ENCODE assay signal across 31 cellular contexts in the genomic region with DNA sequence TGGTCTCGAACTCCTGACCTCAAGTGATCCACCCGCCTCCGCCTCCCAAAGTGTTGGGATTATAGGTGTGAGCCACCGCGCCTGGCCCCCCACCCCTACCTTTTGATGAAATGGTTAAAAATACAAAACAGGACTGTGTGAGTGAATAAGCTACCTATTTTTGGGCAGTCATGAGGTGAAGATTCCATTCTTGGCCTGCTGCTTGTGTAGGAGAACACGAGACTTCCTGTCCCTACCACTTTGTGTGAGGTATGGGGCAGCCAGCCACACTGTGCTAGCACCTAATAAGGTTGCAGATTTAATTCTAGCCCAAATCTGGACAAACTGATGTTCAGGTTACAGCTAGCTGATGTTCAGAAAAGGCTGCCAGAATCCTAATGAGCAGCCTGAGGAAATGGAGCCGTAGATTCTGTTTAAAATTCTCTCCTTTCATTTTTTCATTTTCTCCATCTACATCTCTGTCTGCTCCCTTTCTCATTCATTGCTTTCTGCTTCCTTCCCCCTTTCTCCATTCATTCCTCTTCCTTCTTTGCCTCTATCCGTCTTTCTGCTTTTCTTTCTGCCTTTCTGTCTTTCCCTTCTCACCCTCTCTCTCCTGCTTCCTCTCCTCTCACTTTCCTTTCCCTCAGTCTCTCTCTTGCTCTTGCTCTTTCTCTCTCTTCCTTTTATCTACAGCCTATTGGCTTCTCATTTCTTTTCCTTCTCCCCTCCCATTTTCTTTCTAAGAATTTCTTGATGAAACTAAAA. TPM values are rescaled to one million over a fixed set of nuclear protein-coding genes. Genes with fewer than 3 reads are reported as not detected.
A peak's percentile ranks its signal among the peaks of the same experiment; 100 is the strongest.
DNase-seq lines count a peak whose midpoint lies in the region; ATAC-seq and TF ChIP-seq lines count a peak whose summit lies in the region.
"Had no signal": no experiment of that assay in that cellular context is flagged by ENCODE, and none has a peak within 500 bp of the region (broad histone marks: within the 10 kb centered on the region; RNA-seq: fewer than 3 reads in every experiment).

No MANE protein-coding gene starts in this region.

- no TSS peak for BruUV-seq in HCT116 (replicated peaks; lab: Mats Ljungman, UMichigan)

- H3K27ac ChIP-seq in HCT116 (ENCODE audit: low read depth, low read length) (no peak overlapping the region), WERI-Rb-1 (no peak overlapping the region)
- H3K27ac ChIP-seq: adrenal gland, BLaER1, body of pancreas, neural progenitor cell, parathyroid adenoma, RWPE1, thoracic aorta had no signal

- H2AFZ ChIP-seq in HCT116 (ENCODE audit: low read depth, low read length, poor library complexity, severe bottlenecking): peak overlapping the region; percentile 22
- H2AFZ ChIP-seq: neural progenitor cell, parathyroid adenoma had no signal

- H3K27ac Mint-ChIP-seq in activated T-helper 17 cell treated with anti-CD3 and anti-CD28 coated beads, Interleukin-2, amount 50 U/mL, for 72 hours: peak overlapping the region; percentile 0
- H3K27ac Mint-ChIP-seq in neural crest cell (ENCODE audit: unreplicated experiment): peak overlapping the region; percentile 40
- H3K27ac Mint-ChIP-seq: activated CD8-positive, alpha-beta T cell treated with anti-CD3 and anti-CD28 coated beads for 36 hours; activated naive CD4-positive, alpha-beta T cell treated with anti-CD3 and anti-CD28 coated beads for 36 hours; activated T-helper 1 cell treated with anti-CD3 and anti-CD28 coated beads, Interleukin-12 subunit alpha, Interleukin-12 subunit beta, Interleukin-2, Interleukin-4 antibody, amounts not matched to agents 30 ng/mL and 10 ng/mL and 1 ng/mL, durations not matched to agents 14 hours and 24 hours and 36 hours; IgD-negative memory B cell; neural progenitor cell; stimulated activated naive CD8-positive, alpha-beta T cell treated with anti-CD3 and anti-CD28 coated beads, Interleukin-15, amount 100 ng/mL, for 72 hours; T-helper 1 cell treated with Interleukin-12 subunit alpha and Interleukin-12 subunit beta and Interleukin-4 antibody, amounts not matched to agents 30 μg/mL and 1 μg/mL, for 36 hours had no signal

- CTCF ChIA-PET in HCT116 (lab: Charles Lee): interaction anchor here (1.0 kb wide), 1 partner anchor 454 kb away, joined by 3 read pairs; no protein-coding TSS in a partner anchor

- H3K9me2 ChIP-seq in HCT116 (ENCODE audit: insufficient read depth): no peaks in the 10 kb centered on the region

- no peaks in the 10 kb centered on the region for H3K36me3 Mint-ChIP-seq in activated T-helper 17 cell treated with anti-CD3 and anti-CD28 coated beads, Interleukin-2, amount 50 U/mL, for 72 hours (ENCODE audit: low read depth)
- no peaks in the 10 kb centered on the region for H3K36me3 Mint-ChIP-seq in neural crest cell (ENCODE audit: low read depth)
- H3K36me3 Mint-ChIP-seq: IgD-negative memory B cell, neural progenitor cell had no signal

- POLR2A ChIA-PET in HCT116 (lab: Charles Lee): no interaction called here

- H3K4me1 Mint-ChIP-seq in activated T-helper 17 cell treated with anti-CD3 and anti-CD28 coated beads, Interleukin-2, amount 50 U/mL, for 72 hours: no peaks in the 10 kb centered on the region
- peaks cover 13% of the 10 kb centered on the region for H3K4me1 Mint-ChIP-seq in neural crest cell
- H3K4me1 Mint-ChIP-seq: IgD-negative memory B cell; stimulated activated naive CD8-positive, alpha-beta T cell treated with anti-CD3 and anti-CD28 coated beads, Interleukin-15, amount 100 ng/mL, for 72 hours had no signal

- no peak for TF ChIP-seq RAD21 in HCT116 (IDR thresholded peaks at IDR 0.05; ENCODE audit: low read depth)

- peaks cover 4 to 21% of the 10 kb centered on the region in 2 experiments for H3K4me1 ChIP-seq in HCT116 (ENCODE audit: control insufficient read depth in 1 of 2, insufficient read depth in 2 of 2, low read length in 2 of 2)
- H3K4me1 ChIP-seq: BLaER1 had no signal

- H3K27me3 Mint-ChIP-seq in activated T-helper 17 cell treated with anti-CD3 and anti-CD28 coated beads, Interleukin-2, amount 50 U/mL, for 72 hours: peaks cover 11% of the 10 kb centered on the region
- H3K27me3 Mint-ChIP-seq in neural crest cell (ENCODE audit: low read depth): no peaks in the 10 kb centered on the region

- H3K27me3 ChIP-seq in HCT116 (ENCODE audit: insufficient read depth, low read length) (no peaks in the 10 kb centered on the region), WERI-Rb-1 (ENCODE audit: insufficient read depth, low read depth, severe bottlenecking) (no peaks in the 10 kb centered on the region)
- H3K27me3 ChIP-seq: adrenal gland, BLaER1, body of pancreas, neural progenitor cell had no signal

- H3K79me2 ChIP-seq in HCT116 (ENCODE audit: insufficient read depth, low read length): no peaks in the 10 kb centered on the region
- H3K79me2 ChIP-seq: parathyroid adenoma had no signal

- no peaks in the 10 kb centered on the region for H3K36me3 ChIP-seq in HCT116 (ENCODE audit: control insufficient read depth in 1 of 2, insufficient read depth in 2 of 2, low read length in 2 of 2)
- H3K36me3 ChIP-seq in WERI-Rb-1: no peaks in the 10 kb centered on the region
- H3K36me3 ChIP-seq: adrenal gland, BLaER1, heart right ventricle, neural progenitor cell, thoracic aorta had no signal

- no peaks in the 10 kb centered on the region for H3K9me3 Mint-ChIP-seq in activated T-helper 17 cell treated with anti-CD3 and anti-CD28 coated beads, Interleukin-2, amount 50 U/mL, for 72 hours
- no peaks in the 10 kb centered on the region for H3K9me3 Mint-ChIP-seq in neural crest cell
- H3K9me3 Mint-ChIP-seq: activated CD8-positive, alpha-beta T cell treated with anti-CD3 and anti-CD28 coated beads for 36 hours; activated naive CD4-positive, alpha-beta T cell treated with anti-CD3 and anti-CD28 coated beads for 36 hours; activated T-helper 1 cell treated with anti-CD3 and anti-CD28 coated beads, Interleukin-12 subunit alpha, Interleukin-12 subunit beta, Interleukin-2, Interleukin-4 antibody, amounts not matched to agents 30 ng/mL and 10 ng/mL and 1 ng/mL, durations not matched to agents 14 hours and 24 hours and 36 hours; IgD-negative memory B cell; T-helper 1 cell treated with Interleukin-12 subunit alpha and Interleukin-12 subunit beta and Interleukin-4 antibody, amounts not matched to agents 30 μg/mL and 1 μg/mL, for 36 hours had no signal

- ATAC-seq in HCT116: no peak
- no peak for ATAC-seq in activated T-helper 17 cell treated with anti-CD3 and anti-CD28 coated beads, Interleukin-2, amount 50 U/mL, for 72 hours (replicated peaks)
- ATAC-seq: activated CD8-positive, alpha-beta T cell treated with anti-CD3 and anti-CD28 coated beads for 36 hours; body of pancreas; stimulated activated naive CD8-positive, alpha-beta T cell treated with anti-CD3 and anti-CD28 coated beads, Interleukin-15, amount 100 ng/mL, for 72 hours had no signal

- DNase-seq in EH (ENCODE audit: low read depth) (peak; percentile 5), HCT116 (ENCODE audit: low read depth, low spot score) (no peak), neural crest cell (ENCODE audit: low read depth, low spot score) (no peak), WERI-Rb-1 (no peak)
- DNase-seq in stimulated activated CD4-positive, alpha-beta T cell treated with anti-CD3 and anti-CD28 coated beads, Interleukin-12 subunit alpha, Interleukin-12 subunit beta, amount 100 ng/mL, for 4 hours: no peak
- no peak for DNase-seq in activated CD4-positive, alpha-beta T cell treated with anti-CD3 and anti-CD28 coated beads for 48 hours
- DNase-seq: activated CD4-positive, alpha-beta T cell treated with anti-CD3 and anti-CD28 coated beads for 1 hour; activated CD8-positive, alpha-beta memory T cell treated with anti-CD3 and anti-CD28 coated beads, Interleukin-2, amount 50 U/mL, for 48 hours; activated CD8-positive, alpha-beta T cell treated with anti-CD3 and anti-CD28 coated beads for 36 hours; activated naive CD4-positive, alpha-beta T cell treated with anti-CD3 and anti-CD28 coated beads for 36 hours; adrenal gland; body of pancreas; foreskin melanocyte; HCEC 1CT; NCI-H1092 treated with DMSO at 0.1 percent for 48 hours; NCI-H187 treated with DMSO at 0.1 percent for 48 hours; NCI-H2171 treated with DMSO at 0.1 percent for 48 hours; NCI-H510A; OCI-M1; stimulated activated CD4-positive, alpha-beta T cell treated with anti-CD3 and anti-CD28 coated beads, Interleukin-2, amount 100 ng/mL, for 24 hours; stimulated activated naive CD8-positive, alpha-beta T cell treated with anti-CD3 and anti-CD28 coated beads, Interleukin-15, amount 100 ng/mL, for 72 hours had no signal

- H3K4me2 ChIP-seq in HCT116 (ENCODE audit: low read length): no peak overlapping the region
- H3K4me2 ChIP-seq: BLaER1, neural progenitor cell had no signal

- TF ChIP-seq CTCF in HCT116 (IDR thresholded peaks at IDR 0.05 in 2 of 3, conservative IDR thresholded peaks at IDR 0.05 in 1 of 3; ENCODE audit: borderline replicate concordance in 1 of 3, insufficient read depth in 1 of 3, low read depth in 2 of 3, low read length in 2 of 3) (no peak), neural crest cell (conservative IDR thresholded peaks at IDR 0.05) (no peak), WERI-Rb-1 (IDR thresholded peaks at IDR 0.05; ENCODE audit: low read depth, low read length) (no peak)

- H3K4me3 ChIP-seq in HCT116 (replicated peaks in 1 of 2; ENCODE audit: low read depth in 1 of 2, low read length in 2 of 2): no peak overlapping the region
- H3K4me3 ChIP-seq in WERI-Rb-1 (ENCODE audit: low read depth, low read length): no peak overlapping the region
- H3K4me3 ChIP-seq: adrenal gland, BLaER1, body of pancreas, heart right ventricle, neural progenitor cell, thoracic aorta had no signal

- intact Hi-C loops in HCT116 (cut with micrococcal nuclease): loop anchor here (10.0 kb wide), 1 partner anchor 643 kb away; no protein-coding TSS in a partner anchor

- H3K4me3 Mint-ChIP-seq in activated T-helper 17 cell treated with anti-CD3 and anti-CD28 coated beads, Interleukin-2, amount 50 U/mL, for 72 hours: no peak overlapping the region
- H3K4me3 Mint-ChIP-seq in neural crest cell: no peak overlapping the region
- H3K4me3 Mint-ChIP-seq: activated CD8-positive, alpha-beta T cell treated with anti-CD3 and anti-CD28 coated beads for 36 hours; activated naive CD4-positive, alpha-beta T cell treated with anti-CD3 and anti-CD28 coated beads for 36 hours; activated T-helper 1 cell treated with anti-CD3 and anti-CD28 coated beads, Interleukin-12 subunit alpha, Interleukin-12 subunit beta, Interleukin-2, Interleukin-4 antibody, amounts not matched to agents 30 ng/mL and 10 ng/mL and 1 ng/mL, durations not matched to agents 14 hours and 24 hours and 36 hours; IgD-negative memory B cell; neural progenitor cell; stimulated activated naive CD8-positive, alpha-beta T cell treated with anti-CD3 and anti-CD28 coated beads, Interleukin-15, amount 100 ng/mL, for 72 hours; T-helper 1 cell treated with Interleukin-12 subunit alpha and Interleukin-12 subunit beta and Interleukin-4 antibody, amounts not matched to agents 30 μg/mL and 1 μg/mL, for 36 hours had no signal

- H3K9me3 ChIP-seq in HCT116 (ENCODE audit: control insufficient read depth in 1 of 2, insufficient read depth in 1 of 2, low read depth in 1 of 2, low read length in 2 of 2) (no peaks in the 10 kb centered on the region), WERI-Rb-1 (ENCODE audit: severe bottlenecking) (no peaks in the 10 kb centered on the region)
- H3K9me3 ChIP-seq: adrenal gland, BLaER1, body of pancreas, heart right ventricle, thoracic aorta had no signal

- RAD21 ChIA-PET in HCT116 (lab: Charles Lee; ENCODE audit: low non-redundant PET in 1 of 2, low total read pairs in 2 of 2, uncharacterized antibody in 2 of 2, unreplicated experiment in 2 of 2): no interaction called here

- TF ChIP-seq POLR2A in HCT116 (IDR thresholded peaks at IDR 0.05; ENCODE audit: borderline replicate concordance, extremely low read depth, insufficient read depth, insufficient read length): no peak

- no peaks in the 10 kb centered on the region for H4K20me1 ChIP-seq in HCT116 (ENCODE audit: insufficient read depth)
- H4K20me1 ChIP-seq: BLaER1 had no signal

- H3K9ac ChIP-seq in HCT116 (ENCODE audit: low read length): no peak overlapping the region
- H3K9ac ChIP-seq: BLaER1, neural progenitor cell, parathyroid adenoma had no signal

RNA-seq across cellular contexts. Expression of gene LTBP1, which starts 4.6 kb away (rescaled TPM):
- total RNA-seq in HCT116 (2021; ENCODE audit: unreplicated experiment) (5.1 TPM), neural crest cell (26.8 and 30.2 TPM in 2 replicates)
- polyA plus RNA-seq in HCT116 (2012): 2.9 and 3.5 TPM in 2 replicates
- total RNA-seq in activated T-helper 17 cell treated with anti-CD3 and anti-CD28 coated beads, Interleukin-2, amount 50 U/mL, for 72 hours: under 1 TPM; 0.04 to 0.29 TPM
- polyA plus RNA-seq: IgD-negative memory B cell had no signal
